Comparison of ENCODE assay signal across 15 cellular contexts in the genomic region with DNA sequence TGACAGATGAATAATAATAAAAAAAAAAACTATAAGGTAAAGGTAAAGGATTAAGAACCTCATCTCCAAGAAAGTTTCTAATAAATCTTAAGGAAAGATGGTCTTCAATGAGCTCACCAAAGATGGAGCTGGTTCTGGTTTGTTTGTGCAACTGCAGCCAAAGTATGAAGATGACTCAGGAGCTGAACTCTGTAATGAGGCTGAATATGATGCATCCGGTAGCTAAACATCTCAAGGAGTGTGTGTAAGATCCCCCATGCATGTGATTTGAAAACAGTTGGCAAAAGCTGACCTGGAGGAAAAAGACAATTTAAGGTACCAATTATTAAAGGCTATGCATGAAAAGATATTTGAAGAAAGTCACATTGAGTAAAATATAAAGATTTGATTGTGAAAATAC. TPM values are rescaled to one million over a fixed set of nuclear protein-coding genes. Genes with fewer than 3 reads are reported as not detected.
DNase-seq lines count a peak whose midpoint lies in the region; ATAC-seq, FAIRE-seq and TF ChIP-seq lines count a peak whose summit lies in the region.
"Had no signal": no experiment of that assay in that cellular context is flagged by ENCODE, and none has a peak within 500 bp of the region (broad histone marks: within the 10 kb centered on the region; RNA-seq: fewer than 3 reads in every experiment).

No MANE protein-coding gene starts in this region.

- no peak for TF ChIP-seq POLR2A in K562 (conservative IDR thresholded peaks at IDR 0.05)

- BruUV-seq in K562 (replicated peaks; lab: Mats Ljungman, UMichigan), result no TSS peak
- no TSS peak for BruUV-seq in PC-9 (replicated peaks; lab: Mats Ljungman, UMichigan)

- H3K4me3 ChIP-seq in K562, result no peak overlapping the region
- H3K4me3 ChIP-seq in kidney epithelial cell (ENCODE audit: low read depth, low read length), result no peak overlapping the region
- no peak overlapping the region for H3K4me3 ChIP-seq in PC-9
- no peak overlapping the region for H3K4me3 ChIP-seq in HAP-1

- TF ChIP-seq RAD21 in K562 (CRISPR knock-in tag; conservative IDR thresholded peaks at IDR 0.05 in 1 of 2, IDR thresholded peaks at IDR 0.05 in 1 of 2), result no peak

- H3K9ac ChIP-seq in K562 (ENCODE audit: insufficient read depth in 1 of 2, low read depth in 2 of 2, low read length in 2 of 2), result no peak overlapping the region

- WGBS in K562 (ENCODE audit: insufficient coverage, low coverage, missing lambda C conversion rate), result 93% methylated on average over 1 of the region's 1 CpG

- H3K9me1 ChIP-seq in K562 (ENCODE audit: control insufficient read depth, insufficient read depth, low read length), result no peaks in the 10 kb centered on the region

- DNase-seq in AG08395 (ENCODE audit: low spot score) (peak; percentile 87), HS-27A (ENCODE audit: low read depth) (peak; percentile 24), K562 (ENCODE audit: extremely low read depth in 1 of 4, low spot score in 3 of 4) (no peak), kidney epithelial cell (ENCODE audit: low read depth) (peak; percentile 48), T-helper 2 cell (no peak), PC-9 (no peak), HAP-1 (ENCODE audit: low spot score in 2 of 2) (no peak)
- DNase-seq: CD4-positive, alpha-beta memory T cell; left ventricle myocardium superior; nucleus accumbens; stimulated activated CD4-positive, alpha-beta T cell treated with anti-CD3 and anti-CD28 coated beads, Interleukin-15, amount 100 ng/mL, for 24 hours had no signal

- intact Hi-C loops in K562 (cut with micrococcal nuclease) (no loop called here), PC-9 (cut with micrococcal nuclease; ENCODE audit: unreplicated experiment) (no loop called here)

- H3K79me2 ChIP-seq in K562 (ENCODE audit: control insufficient read depth, insufficient read depth, low read length), result no peaks in the 10 kb centered on the region
- H3K79me2 ChIP-seq in PC-9 (ENCODE audit: low read depth), result no peaks in the 10 kb centered on the region

- H4K20me1 ChIP-seq in K562 (replicated peaks; ENCODE audit: control insufficient read depth, insufficient read depth, low read length), result no peaks in the 10 kb centered on the region
- H4K20me1 ChIP-seq in PC-9 (ENCODE audit: insufficient read depth), result no peaks in the 10 kb centered on the region

- H3K9me2 ChIP-seq in PC-9 (ENCODE audit: insufficient read depth), result no peaks in the 10 kb centered on the region

- ATAC-seq in K562 (peak; percentile 34; the same call in 1 of the 3 replicates), GM18519 (IDR thresholded peaks at IDR 0.05; ENCODE audit: low FRiP score, unreplicated experiment) (no peak)
- ATAC-seq: left ventricle myocardium superior had no signal

- H3K4me1 ChIP-seq in K562 (replicated peaks in 1 of 2; ENCODE audit: control insufficient read depth in 2 of 2, insufficient read depth in 2 of 2, low read length in 2 of 2), result no peaks in the 10 kb centered on the region
- H3K4me1 ChIP-seq in PC-9 (replicated peaks; ENCODE audit: insufficient read depth), result no peaks in the 10 kb centered on the region
- H3K4me1 ChIP-seq in HAP-1, result no peaks in the 10 kb centered on the region

- in situ Hi-C loops in K562 (cut with MboI) (no loop called here), HAP-1 (cut with MboI; ENCODE audit: low sequenced_read_pairs) (no loop called here)

- no peak overlapping the region for H3K4me2 ChIP-seq in K562 (ENCODE audit: insufficient read depth, low read length)
- no peak overlapping the region for H3K4me2 ChIP-seq in PC-9

- H3K27me3 ChIP-seq in K562 (ENCODE audit: control insufficient read depth in 2 of 2, insufficient read depth in 2 of 2, low read length in 2 of 2) (no peaks in the 10 kb centered on the region), kidney epithelial cell (ENCODE audit: control insufficient read depth, insufficient read depth, low read length) (no peaks in the 10 kb centered on the region), PC-9 (ENCODE audit: insufficient read depth, low read depth) (no peaks in the 10 kb centered on the region), HAP-1 (ENCODE audit: low read depth) (no peaks in the 10 kb centered on the region)

- H3K36me3 ChIP-seq in K562 (ENCODE audit: control insufficient read depth, insufficient read depth, low read length), result peaks cover 90% of the 10 kb centered on the region
- no peaks in the 10 kb centered on the region for H3K36me3 ChIP-seq in kidney epithelial cell (ENCODE audit: control insufficient read depth, insufficient read depth, low read length)
- H3K36me3 ChIP-seq in PC-9 (ENCODE audit: low read depth), result peaks cover 71% of the 10 kb centered on the region
- peaks cover 46% of the 10 kb centered on the region for H3K36me3 ChIP-seq in HAP-1 (replicated peaks)

- no peaks in the 10 kb centered on the region for H3K9me3 ChIP-seq in K562 (replicated peaks; ENCODE audit: control insufficient read depth, insufficient read depth, low read depth, low read length)
- H3K9me3 ChIP-seq in PC-9 (ENCODE audit: insufficient read depth, low read depth), result no peaks in the 10 kb centered on the region
- no peaks in the 10 kb centered on the region for H3K9me3 ChIP-seq in HAP-1

- TF ChIP-seq CTCF in K562 (IDR thresholded peaks at IDR 0.05 in 2 of 3, conservative IDR thresholded peaks at IDR 0.05 in 1 of 3; ENCODE audit: insufficient read depth in 2 of 3, low read depth in 1 of 3, low read length in 3 of 3) (no peak), kidney epithelial cell (IDR thresholded peaks at IDR 0.05; ENCODE audit: insufficient read depth, low read length, poor library complexity, severe bottlenecking) (no peak), PC-9 (conservative IDR thresholded peaks at IDR 0.05) (no peak)

- H2AFZ ChIP-seq in K562 (ENCODE audit: low read depth, low read length), result no peak overlapping the region
- H2AFZ ChIP-seq in PC-9, result no peak overlapping the region

- FAIRE-seq in K562 (lab: Jason Lieb, UNC), result no peak

- POLR2A ChIA-PET in K562 (lab: Yijun Ruan, JAX) (interaction anchor here (0.6 to 1.3 kb wide), 4 partner anchors 11 to 17 kb away, joined by 3 to 4 read pairs (median 3); no protein-coding TSS in a partner anchor), PC-9 (lab: Charles Lee; ENCODE audit: unreplicated experiment) (no interaction called here)

- CTCF ChIA-PET in K562 (lab: Yijun Ruan, JAX; ENCODE audit: low intra/inter-chr PET ratio), result no interaction called here
- CTCF ChIA-PET in PC-9 (lab: Charles Lee), result no interaction called here

- no peak for TF ChIP-seq EP300 in K562 (IDR thresholded peaks at IDR 0.05; ENCODE audit: low read length)

- no peaks in the 10 kb centered on the region for H3F3A ChIP-seq in PC-9 (ENCODE audit: insufficient read depth, low read depth)

- no peak overlapping the region for H3K27ac ChIP-seq in K562 (ENCODE audit: extremely low read depth, low read depth, low read length)
- H3K27ac ChIP-seq in PC-9, result no peak overlapping the region

RNA-seq across cellular contexts. Expression of a gene that starts 25.1 kb away (rescaled TPM):
- 76.0 and 208 TPM in 2 replicates for total RNA-seq in K562 (2011; cell fraction: chromatin; rRNA removed; ENCODE audit: low replicate concordance)
- total RNA-seq in K562 (2011; cell fraction: nucleolus; rRNA removed), result 27.5 and 37.9 TPM in 2 replicates
- 64.8 and 77.9 TPM in 2 replicates for total RNA-seq in K562 (2011; cell fraction: nucleoplasm; rRNA removed)
- 19.7 and 20.5 TPM in 2 replicates for total RNA-seq in K562 (2014; rRNA removed)
- total RNA-seq in K562 (2014; rRNA removed; fragmentation: Illumina TruSeq; extraction: Trizol), result 37.1 and 38.5 TPM in 2 replicates
- total RNA-seq in K562 (2015; rRNA removed; fragmentation: Illumina TruSeq; extraction: Trizol), result 34.6 and 40.3 TPM in 2 replicates
- total RNA-seq in K562 (2021), result 27.1 and 27.2 TPM in 2 replicates
- 61.2 and 66.2 TPM in 2 replicates for polyA plus RNA-seq in K562 (2011; rRNA removed)
- 15.9 and 32.1 TPM in 2 replicates for polyA plus RNA-seq in K562 (2011; cell fraction: cytosol; rRNA removed)
- polyA plus RNA-seq in K562 (2011; cell fraction: nucleus; rRNA removed), result 111 and 216 TPM in 2 replicates
- polyA plus RNA-seq in K562 (2012), result 12.4 and 12.6 TPM in 2 replicates
- polyA plus RNA-seq in K562 (2014; fragmentation: Illumina TruSeq; extraction: Trizol), result 24.0 and 28.6 TPM in 2 replicates
- polyA plus RNA-seq in K562 (2014; fragmentation: Nextera tagmentation; extraction: Ambion mirVana), result 10 to 100 TPM; 13.7 to 20.0 TPM
- 22.8 and 25.2 TPM in 2 replicates for polyA plus RNA-seq in K562 (2014; rRNA removed)
- 83.5 and 98.6 TPM in 2 replicates for polyA minus RNA-seq in K562 (2011; rRNA and poly(A)+ RNA removed)
- polyA minus RNA-seq in K562 (2011; cell fraction: cytosol; rRNA and poly(A)+ RNA removed), result 21.8 and 27.6 TPM in 2 replicates
- polyA minus RNA-seq in K562 (2011; cell fraction: nucleus; rRNA and poly(A)+ RNA removed), result 58.7 and 124 TPM in 2 replicates
- total RNA-seq in kidney epithelial cell, result 20.8 and 21.2 TPM in 2 replicates
- 16.8 and 21.3 TPM in 2 replicates for total RNA-seq in PC-9 (2021)

RNA-seq across cellular contexts. Expression of a gene that starts 29.9 kb away (rescaled TPM):
- not detected in 2 replicates for total RNA-seq in K562 (2011; cell fraction: chromatin; rRNA removed; ENCODE audit: low replicate concordance)
- not detected in 2 replicates for total RNA-seq in K562 (2011; cell fraction: nucleolus; rRNA removed)
- total RNA-seq in K562 (2011; cell fraction: nucleoplasm; rRNA removed), result not detected in 2 replicates
- total RNA-seq in K562 (2014; rRNA removed) (0.09 TPM in 1 of 2 replicates, not detected in the other), K562 (2014; rRNA removed; fragmentation: Illumina TruSeq; extraction: Trizol) (0.07 TPM in 1 of 2 replicates, not detected in the other), K562 (2015; rRNA removed; fragmentation: Illumina TruSeq; extraction: Trizol) (not detected in 2 replicates), K562 (2021) (0.11 and 0.20 TPM in 2 replicates), kidney epithelial cell (not detected in 2 replicates), PC-9 (2021) (not detected in 2 replicates)
- polyA plus RNA-seq in K562 (2011; rRNA removed) (0.05 and 0.20 TPM in 2 replicates), K562 (2014; fragmentation: Illumina TruSeq; extraction: Trizol) (not detected in 2 replicates), K562 (2014; fragmentation: Nextera tagmentation; extraction: Ambion mirVana) (under 1 TPM in 1 of 2 experiments, not detected in 1; 0.03 TPM), K562 (2014; rRNA removed) (0.07 TPM in 1 of 2 replicates, not detected in the other)
- not detected in 2 replicates for polyA plus RNA-seq in K562 (2011; cell fraction: cytosol; rRNA removed)
- polyA plus RNA-seq in K562 (2011; cell fraction: nucleus; rRNA removed), result not detected in 2 replicates
- 0.05 and 0.08 TPM in 2 replicates for polyA plus RNA-seq in K562 (2012)
- 0.21 and 0.35 TPM in 2 replicates for polyA minus RNA-seq in K562 (2011; rRNA and poly(A)+ RNA removed)
- not detected in 2 replicates for polyA minus RNA-seq in K562 (2011; cell fraction: cytosol; rRNA and poly(A)+ RNA removed)
- polyA minus RNA-seq in K562 (2011; cell fraction: nucleus; rRNA and poly(A)+ RNA removed), result not detected in 2 replicates
- total RNA-seq: activated CD8-positive, alpha-beta memory T cell treated with anti-CD3 and anti-CD28 coated beads for 36 hours; CD4-positive, alpha-beta memory T cell; dermis microvascular lymphatic vessel endothelial cell; OCI-LY7 had no signal

RNA-seq across cellular contexts. Expression of a gene that starts 34.2 kb away (rescaled TPM):
- 51.5 and 84.3 TPM in 2 replicates for total RNA-seq in K562 (2011; cell fraction: chromatin; rRNA removed; ENCODE audit: low replicate concordance)
- total RNA-seq in K562 (2011; cell fraction: nucleolus; rRNA removed), result 30.4 and 31.7 TPM in 2 replicates
- total RNA-seq in K562 (2011; cell fraction: nucleoplasm; rRNA removed), result 43.2 and 48.7 TPM in 2 replicates
- total RNA-seq in K562 (2014; rRNA removed) (14.0 and 18.5 TPM in 2 replicates), K562 (2014; rRNA removed; fragmentation: Illumina TruSeq; extraction: Trizol) (27.1 and 27.9 TPM in 2 replicates), K562 (2015; rRNA removed; fragmentation: Illumina TruSeq; extraction: Trizol) (20.7 and 23.0 TPM in 2 replicates), K562 (2021) (17.7 and 22.3 TPM in 2 replicates), kidney epithelial cell (not detected in 2 replicates), PC-9 (2021) (not detected in 2 replicates)
- polyA plus RNA-seq in K562 (2011; rRNA removed) (21.6 and 32.8 TPM in 2 replicates), K562 (2014; fragmentation: Illumina TruSeq; extraction: Trizol) (18.1 and 21.6 TPM in 2 replicates), K562 (2014; fragmentation: Nextera tagmentation; extraction: Ambion mirVana) (10 to 100 TPM; 15.1 to 23.5 TPM), K562 (2014; rRNA removed) (17.4 and 17.8 TPM in 2 replicates)
- polyA plus RNA-seq in K562 (2011; cell fraction: cytosol; rRNA removed), result 7.3 and 11.4 TPM in 2 replicates
- polyA plus RNA-seq in K562 (2011; cell fraction: nucleus; rRNA removed), result 26.8 and 29.1 TPM in 2 replicates
- polyA plus RNA-seq in K562 (2012), result 14.6 and 15.7 TPM in 2 replicates
- polyA minus RNA-seq in K562 (2011; rRNA and poly(A)+ RNA removed), result 36.6 and 42.0 TPM in 2 replicates
- 4.6 and 9.1 TPM in 2 replicates for polyA minus RNA-seq in K562 (2011; cell fraction: cytosol; rRNA and poly(A)+ RNA removed)
- 22.2 and 36.7 TPM in 2 replicates for polyA minus RNA-seq in K562 (2011; cell fraction: nucleus; rRNA and poly(A)+ RNA removed)
- total RNA-seq: left ventricle myocardium superior had no signal

Comparison
In these comparisons a context has a peak if more than half of its experiments do, and no peak if none do; other contexts are left out.
1. DNase-seq: peak in AG08395 (single experiment), HS-27A (single experiment) and kidney epithelial cell (single experiment); none in K562 (0 of 4), T-helper 2 cell (0 of 5), PC-9 (0 of 2) and HAP-1 (0 of 2).
2. RNA of a gene that starts 34.2 kb away (total RNA-seq): 14.0 to 84.3 TPM in K562; not detected in PC-9 and not detected in kidney epithelial cell; every median in the first group is over 10 times any median in the second.